In genomic region chr19:13985771-13986347, GRCh38 we compare ENCODE assay signal across 8 cellular contexts. TPM values are rescaled to one million over a fixed set of nuclear protein-coding genes. Genes with fewer than 3 reads are reported as not detected.
A peak's percentile ranks its signal among the peaks of the same experiment; 100 is the strongest.
DNase-seq lines count a peak whose midpoint lies in the region; ATAC-seq and TF ChIP-seq lines count a peak whose summit lies in the region.

No MANE protein-coding gene starts in this region.

- ATAC-seq in CD4-positive, alpha-beta T cell (ENCODE audit: poor library complexity), result peak; percentile 8
- ATAC-seq in GM19324 (IDR thresholded peaks at IDR 0.05; ENCODE audit: low FRiP score, unreplicated experiment), result peak; percentile 20

- H3K27ac ChIP-seq in CD4-positive, alpha-beta T cell (ENCODE audit: low read depth, low read length), result peak overlapping the region; percentile 97
- peak overlapping the region; percentile 89 for H3K27ac ChIP-seq in HUES6 (ENCODE audit: low read depth, low read length)

- CTCF ChIA-PET in CD4-positive, alpha-beta T cell (lab: Charles Lee), result interaction anchor here (0.7 to 1.6 kb wide), 4 partner anchors 24 to 63 kb away, joined by 3 to 5 read pairs (median 4); partner anchors contain the start of gene IL27RA

- peak overlapping the region; percentile 97 for H3K27ac Mint-ChIP-seq in CD4-positive, alpha-beta T cell

- no peaks in the 10 kb centered on the region for H3K9me3 ChIP-seq in CD4-positive, alpha-beta T cell (ENCODE audit: control insufficient read depth, low read length)
- no peaks in the 10 kb centered on the region for H3K9me3 ChIP-seq in HUES6 (ENCODE audit: control insufficient read depth, insufficient read depth, low read depth, low read length)
- no peaks in the 10 kb centered on the region for H3K9me3 ChIP-seq in adipocyte (ENCODE audit: control insufficient read depth, low read length)
- H3K9me3 ChIP-seq in mucosa of stomach (ENCODE audit: control insufficient read depth, low read length), result no peaks in the 10 kb centered on the region

- DNase-seq in CD4-positive, alpha-beta T cell, result peak in 1 of 10 experiments; percentile 15
- DNase-seq in adipocyte (ENCODE audit: low read depth) (no peak), KG1 (lab: John Stamatoyannopoulos, UW) (no peak), COLO829 (ENCODE audit: low spot score) (no peak)
- DNase-seq in activated effector memory CD4-positive, alpha-beta T cell treated with anti-CD3 and anti-CD28 coated beads, Interleukin-2, amount 50 U/mL, for 16 hours, result no peak

- H3K36me3 Mint-ChIP-seq in CD4-positive, alpha-beta T cell (ENCODE audit: low read depth), result peaks cover 26% of the 10 kb centered on the region

- H3K27me3 ChIP-seq in CD4-positive, alpha-beta T cell (ENCODE audit: control insufficient read depth, insufficient read depth, low read length), result no peaks in the 10 kb centered on the region
- H3K27me3 ChIP-seq in HUES6 (ENCODE audit: control insufficient read depth, insufficient read depth, low read length) (no peaks in the 10 kb centered on the region), adipocyte (replicated peaks; ENCODE audit: control insufficient read depth, insufficient read depth, low read length) (no peaks in the 10 kb centered on the region), mucosa of stomach (ENCODE audit: control insufficient read depth, insufficient read depth, low read length) (no peaks in the 10 kb centered on the region)

- peak overlapping the region; percentile 74 for H3K9ac ChIP-seq in HUES6 (ENCODE audit: low read length)
- H3K9ac ChIP-seq in adipocyte (ENCODE audit: low read length), result peak overlapping the region; percentile 48
- peak overlapping the region; percentile 57 for H3K9ac ChIP-seq in mucosa of stomach (ENCODE audit: low read length)

- intact Hi-C loops in CD4-positive, alpha-beta T cell (cut with DNase I, micrococcal nuclease), result loop anchor here (1.0 to 5.0 kb wide), 4 partner anchors 20 to 46 kb away; partner anchors contain the start of genes DCAF15 (in 2 of the 2), IL27RA (in 1 of the 2) and RFX1 (in 1 of the 2)

- POLR2A ChIA-PET in CD4-positive, alpha-beta T cell (lab: Charles Lee), result interaction anchor here (0.8 to 4.8 kb wide), 12 partner anchors 8 to 140 kb away, joined by 3 to 33 read pairs (median 8); partner anchors contain the start of genes DCAF15, IL27RA and RFX1

- H3K4me1 ChIP-seq in HUES6 (ENCODE audit: control insufficient read depth, insufficient read depth, low read length) (peaks cover 49% of the 10 kb centered on the region), adipocyte (ENCODE audit: control insufficient read depth, insufficient read depth, low read length) (no peaks in the 10 kb centered on the region), mucosa of stomach (ENCODE audit: control insufficient read depth, insufficient read depth, low read length) (peaks cover 14% of the 10 kb centered on the region)

- H3K4me3 Mint-ChIP-seq in CD4-positive, alpha-beta T cell, result peak overlapping the region; percentile 84

- H3K36me3 ChIP-seq in HUES6 (ENCODE audit: control insufficient read depth, insufficient read depth, low read length), result peaks cover 5% of the 10 kb centered on the region; the same call in 1 of the 2 replicates
- H3K36me3 ChIP-seq in adipocyte (ENCODE audit: control insufficient read depth, insufficient read depth, low read length, severe bottlenecking), result no peaks in the 10 kb centered on the region
- no peaks in the 10 kb centered on the region for H3K36me3 ChIP-seq in mucosa of stomach (ENCODE audit: control insufficient read depth, insufficient read depth, low read length)

- no peaks in the 10 kb centered on the region for H3K9me3 Mint-ChIP-seq in CD4-positive, alpha-beta T cell

- peaks cover 90% of the 10 kb centered on the region for H3K4me1 Mint-ChIP-seq in CD4-positive, alpha-beta T cell (ENCODE audit: low read depth)

- TF ChIP-seq CTCF in CD4-positive, alpha-beta T cell (IDR thresholded peaks at IDR 0.05), result no peak

- peak overlapping the region; percentile 32 for H3K4me3 ChIP-seq in HUES6 (ENCODE audit: low read depth, low read length)
- no peak overlapping the region for H3K4me3 ChIP-seq in adipocyte (ENCODE audit: low read length)
- H3K4me3 ChIP-seq in mucosa of stomach (ENCODE audit: low read length), result no peak overlapping the region

- H3K27me3 Mint-ChIP-seq in CD4-positive, alpha-beta T cell, result no peaks in the 10 kb centered on the region

RNA-seq across cellular contexts. Expression of gene RFX1, which starts 20.3 kb away (rescaled TPM):
- 10 to 100 TPM; 14.6 to 16.3 TPM for total RNA-seq in CD4-positive, alpha-beta T cell

RNA-seq across cellular contexts. Expression of gene DCAF15, which starts 33.5 kb away (rescaled TPM):
- 10 to 100 TPM; 84.9 to 85.0 TPM for total RNA-seq in CD4-positive, alpha-beta T cell

RNA-seq across cellular contexts. Expression of gene RLN3, which starts 42.1 kb away (rescaled TPM):
- not detected for total RNA-seq in CD4-positive, alpha-beta T cell

RNA-seq across cellular contexts. Expression of gene IL27RA, which starts 45.7 kb away (rescaled TPM):
- total RNA-seq in CD4-positive, alpha-beta T cell, result 10 to 100 TPM; 25.0 to 26.7 TPM

RNA-seq across cellular contexts. Expression of gene PODNL1, which starts 47.6 kb away (rescaled TPM):
- total RNA-seq in CD4-positive, alpha-beta T cell, result not detected
